ENCODE assay signal across 1 cellular context in the genomic region with DNA sequence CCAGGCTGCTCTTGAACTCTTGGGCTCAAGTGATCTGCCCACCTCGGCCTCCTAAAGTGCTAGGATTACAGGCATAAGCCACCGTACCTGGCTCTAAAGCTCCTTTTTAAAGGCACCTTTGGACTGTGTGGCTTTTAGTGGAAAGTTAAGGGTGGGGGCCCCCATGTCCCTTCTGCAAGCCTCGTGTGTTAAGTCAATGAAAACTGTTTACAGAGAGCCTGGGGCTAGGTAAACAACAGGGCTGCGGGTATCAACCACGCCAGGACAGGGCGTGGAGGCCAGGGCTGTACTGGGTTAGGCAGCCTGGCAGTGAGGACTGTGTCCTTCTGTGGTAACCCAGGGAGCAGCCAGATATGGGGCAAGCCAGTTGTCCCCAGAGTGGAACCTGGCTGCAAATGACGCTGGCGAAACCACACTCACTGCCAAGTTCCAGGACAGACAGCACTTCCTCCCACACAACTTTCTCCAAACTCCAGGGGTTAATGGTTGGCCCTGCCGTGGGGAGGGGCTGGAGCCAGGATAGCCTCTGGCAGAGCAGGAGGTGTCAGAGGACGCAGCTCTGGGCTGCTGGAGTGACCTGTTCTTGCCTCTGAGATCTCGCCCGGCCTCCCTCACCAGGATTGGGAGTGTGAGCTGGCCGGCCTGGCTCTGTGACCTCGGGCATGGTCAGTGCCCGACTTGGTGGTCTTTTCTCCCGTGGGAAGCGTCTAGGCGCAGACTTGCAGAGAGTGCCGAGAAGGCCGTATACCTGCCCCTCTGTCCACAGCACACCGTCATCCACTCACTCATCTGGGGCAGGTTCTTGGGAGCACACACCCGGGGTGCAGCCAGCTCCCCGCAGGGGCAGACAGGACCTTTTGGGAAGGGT.
A peak's percentile ranks its signal among the peaks of the same experiment; 100 is the strongest.
TF ChIP-seq lines count a peak whose summit lies in the region.

No MANE protein-coding gene starts in this region.

TF ChIP-seq in HepG2, 621 proteins besides CTCF, POLR2A, EP300 and RAD21 (continued from another document and continues in another):
- TF ChIP-seq, protein P1, sequence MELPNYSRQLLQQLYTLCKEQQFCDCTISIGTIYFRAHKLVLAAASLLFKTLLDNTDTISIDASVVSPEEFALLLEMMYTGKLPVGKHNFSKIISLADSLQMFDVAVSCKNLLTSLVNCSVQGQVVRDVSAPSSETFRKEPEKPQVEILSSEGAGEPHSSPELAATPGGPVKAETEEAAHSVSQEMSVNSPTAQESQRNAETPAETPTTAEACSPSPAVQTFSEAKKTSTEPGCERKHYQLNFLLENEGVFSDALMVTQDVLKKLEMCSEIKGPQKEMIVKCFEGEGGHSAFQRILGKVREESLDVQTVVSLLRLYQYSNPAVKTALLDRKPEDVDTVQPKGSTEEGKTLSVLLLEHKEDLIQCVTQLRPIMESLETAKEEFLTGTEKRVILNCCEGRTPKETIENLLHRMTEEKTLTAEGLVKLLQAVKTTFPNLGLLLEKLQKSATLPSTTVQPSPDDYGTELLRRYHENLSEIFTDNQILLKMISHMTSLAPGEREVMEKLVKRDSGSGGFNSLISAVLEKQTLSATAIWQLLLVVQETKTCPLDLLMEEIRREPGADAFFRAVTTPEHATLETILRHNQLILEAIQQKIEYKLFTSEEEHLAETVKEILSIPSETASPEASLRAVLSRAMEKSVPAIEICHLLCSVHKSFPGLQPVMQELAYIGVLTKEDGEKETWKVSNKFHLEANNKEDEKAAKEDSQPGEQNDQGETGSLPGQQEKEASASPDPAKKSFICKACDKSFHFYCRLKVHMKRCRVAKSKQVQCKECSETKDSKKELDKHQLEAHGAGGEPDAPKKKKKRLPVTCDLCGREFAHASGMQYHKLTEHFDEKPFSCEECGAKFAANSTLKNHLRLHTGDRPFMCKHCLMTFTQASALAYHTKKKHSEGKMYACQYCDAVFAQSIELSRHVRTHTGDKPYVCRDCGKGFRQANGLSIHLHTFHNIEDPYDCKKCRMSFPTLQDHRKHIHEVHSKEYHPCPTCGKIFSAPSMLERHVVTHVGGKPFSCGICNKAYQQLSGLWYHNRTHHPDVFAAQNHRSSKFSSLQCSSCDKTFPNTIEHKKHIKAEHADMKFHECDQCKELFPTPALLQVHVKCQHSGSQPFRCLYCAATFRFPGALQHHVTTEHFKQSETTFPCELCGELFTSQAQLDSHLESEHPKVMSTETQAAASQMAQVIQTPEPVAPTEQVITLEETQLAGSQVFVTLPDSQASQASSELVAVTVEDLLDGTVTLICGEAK (IDR thresholded peaks at IDR 0.05): no peak
- TF ChIP-seq, protein P1 (CRISPR knock-in tag; IDR thresholded peaks at IDR 0.05): peak; percentile 82; the same call in 1 of the 2 replicates
- TF ChIP-seq, protein P2, sequence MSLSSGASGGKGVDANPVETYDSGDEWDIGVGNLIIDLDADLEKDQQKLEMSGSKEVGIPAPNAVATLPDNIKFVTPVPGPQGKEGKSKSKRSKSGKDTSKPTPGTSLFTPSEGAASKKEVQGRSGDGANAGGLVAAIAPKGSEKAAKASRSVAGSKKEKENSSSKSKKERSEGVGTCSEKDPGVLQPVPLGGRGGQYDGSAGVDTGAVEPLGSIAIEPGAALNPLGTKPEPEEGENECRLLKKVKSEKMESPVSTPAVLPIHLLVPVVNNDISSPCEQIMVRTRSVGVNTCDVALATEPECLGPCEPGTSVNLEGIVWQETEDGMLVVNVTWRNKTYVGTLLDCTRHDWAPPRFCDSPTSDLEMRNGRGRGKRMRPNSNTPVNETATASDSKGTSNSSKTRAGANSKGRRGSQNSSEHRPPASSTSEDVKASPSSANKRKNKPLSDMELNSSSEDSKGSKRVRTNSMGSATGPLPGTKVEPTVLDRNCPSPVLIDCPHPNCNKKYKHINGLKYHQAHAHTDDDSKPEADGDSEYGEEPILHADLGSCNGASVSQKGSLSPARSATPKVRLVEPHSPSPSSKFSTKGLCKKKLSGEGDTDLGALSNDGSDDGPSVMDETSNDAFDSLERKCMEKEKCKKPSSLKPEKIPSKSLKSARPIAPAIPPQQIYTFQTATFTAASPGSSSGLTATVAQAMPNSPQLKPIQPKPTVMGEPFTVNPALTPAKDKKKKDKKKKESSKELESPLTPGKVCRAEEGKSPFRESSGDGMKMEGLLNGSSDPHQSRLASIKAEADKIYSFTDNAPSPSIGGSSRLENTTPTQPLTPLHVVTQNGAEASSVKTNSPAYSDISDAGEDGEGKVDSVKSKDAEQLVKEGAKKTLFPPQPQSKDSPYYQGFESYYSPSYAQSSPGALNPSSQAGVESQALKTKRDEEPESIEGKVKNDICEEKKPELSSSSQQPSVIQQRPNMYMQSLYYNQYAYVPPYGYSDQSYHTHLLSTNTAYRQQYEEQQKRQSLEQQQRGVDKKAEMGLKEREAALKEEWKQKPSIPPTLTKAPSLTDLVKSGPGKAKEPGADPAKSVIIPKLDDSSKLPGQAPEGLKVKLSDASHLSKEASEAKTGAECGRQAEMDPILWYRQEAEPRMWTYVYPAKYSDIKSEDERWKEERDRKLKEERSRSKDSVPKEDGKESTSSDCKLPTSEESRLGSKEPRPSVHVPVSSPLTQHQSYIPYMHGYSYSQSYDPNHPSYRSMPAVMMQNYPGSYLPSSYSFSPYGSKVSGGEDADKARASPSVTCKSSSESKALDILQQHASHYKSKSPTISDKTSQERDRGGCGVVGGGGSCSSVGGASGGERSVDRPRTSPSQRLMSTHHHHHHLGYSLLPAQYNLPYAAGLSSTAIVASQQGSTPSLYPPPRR (CRISPR knock-in tag; IDR thresholded peaks at IDR 0.05; ENCODE audit: borderline replicate concordance): peak; percentile 97
- peak; percentile 92 for TF ChIP-seq RXRA (CRISPR knock-in tag; IDR thresholded peaks at IDR 0.05)
- TF ChIP-seq, protein P3, sequence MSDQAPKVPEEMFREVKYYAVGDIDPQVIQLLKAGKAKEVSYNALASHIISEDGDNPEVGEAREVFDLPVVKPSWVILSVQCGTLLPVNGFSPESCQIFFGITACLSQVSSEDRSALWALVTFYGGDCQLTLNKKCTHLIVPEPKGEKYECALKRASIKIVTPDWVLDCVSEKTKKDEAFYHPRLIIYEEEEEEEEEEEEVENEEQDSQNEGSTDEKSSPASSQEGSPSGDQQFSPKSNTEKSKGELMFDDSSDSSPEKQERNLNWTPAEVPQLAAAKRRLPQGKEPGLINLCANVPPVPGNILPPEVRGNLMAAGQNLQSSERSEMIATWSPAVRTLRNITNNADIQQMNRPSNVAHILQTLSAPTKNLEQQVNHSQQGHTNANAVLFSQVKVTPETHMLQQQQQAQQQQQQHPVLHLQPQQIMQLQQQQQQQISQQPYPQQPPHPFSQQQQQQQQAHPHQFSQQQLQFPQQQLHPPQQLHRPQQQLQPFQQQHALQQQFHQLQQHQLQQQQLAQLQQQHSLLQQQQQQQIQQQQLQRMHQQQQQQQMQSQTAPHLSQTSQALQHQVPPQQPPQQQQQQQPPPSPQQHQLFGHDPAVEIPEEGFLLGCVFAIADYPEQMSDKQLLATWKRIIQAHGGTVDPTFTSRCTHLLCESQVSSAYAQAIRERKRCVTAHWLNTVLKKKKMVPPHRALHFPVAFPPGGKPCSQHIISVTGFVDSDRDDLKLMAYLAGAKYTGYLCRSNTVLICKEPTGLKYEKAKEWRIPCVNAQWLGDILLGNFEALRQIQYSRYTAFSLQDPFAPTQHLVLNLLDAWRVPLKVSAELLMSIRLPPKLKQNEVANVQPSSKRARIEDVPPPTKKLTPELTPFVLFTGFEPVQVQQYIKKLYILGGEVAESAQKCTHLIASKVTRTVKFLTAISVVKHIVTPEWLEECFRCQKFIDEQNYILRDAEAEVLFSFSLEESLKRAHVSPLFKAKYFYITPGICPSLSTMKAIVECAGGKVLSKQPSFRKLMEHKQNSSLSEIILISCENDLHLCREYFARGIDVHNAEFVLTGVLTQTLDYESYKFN (CRISPR knock-in tag; conservative IDR thresholded peaks at IDR 0.05): peak; percentile 100
- TF ChIP-seq PCBP1 (IDR thresholded peaks at IDR 0.05; ENCODE audit: borderline replicate concordance, low read depth, low read length): no peak
- peak; percentile 59 for TF ChIP-seq RBFOX2 (IDR thresholded peaks at IDR 0.05; ENCODE audit: low read depth, low read length)
- TF ChIP-seq DR1 (CRISPR knock-in tag; IDR thresholded peaks at IDR 0.05): peak; percentile 50; the same call in 1 of the 2 replicates
- peak; percentile 97; the same call in 1 of the 2 replicates for TF ChIP-seq MYPOP (CRISPR knock-in tag; IDR thresholded peaks at IDR 0.05)
- peak; percentile 32; the same call in 1 of the 2 replicates for TF ChIP-seq ZBTB21 (CRISPR knock-in tag; IDR thresholded peaks at IDR 0.05)
- TF ChIP-seq FLYWCH1 (CRISPR knock-in tag; IDR thresholded peaks at IDR 0.05): no peak
- TF ChIP-seq ZNF253 (CRISPR knock-in tag; IDR thresholded peaks at IDR 0.05; ENCODE audit: borderline replicate concordance): no peak
- TF ChIP-seq SP2 (CRISPR knock-in tag; IDR thresholded peaks at IDR 0.05): peak; percentile 51
- TF ChIP-seq, protein P4, sequence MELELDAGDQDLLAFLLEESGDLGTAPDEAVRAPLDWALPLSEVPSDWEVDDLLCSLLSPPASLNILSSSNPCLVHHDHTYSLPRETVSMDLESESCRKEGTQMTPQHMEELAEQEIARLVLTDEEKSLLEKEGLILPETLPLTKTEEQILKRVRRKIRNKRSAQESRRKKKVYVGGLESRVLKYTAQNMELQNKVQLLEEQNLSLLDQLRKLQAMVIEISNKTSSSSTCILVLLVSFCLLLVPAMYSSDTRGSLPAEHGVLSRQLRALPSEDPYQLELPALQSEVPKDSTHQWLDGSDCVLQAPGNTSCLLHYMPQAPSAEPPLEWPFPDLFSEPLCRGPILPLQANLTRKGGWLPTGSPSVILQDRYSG (CRISPR knock-in tag; IDR thresholded peaks at IDR 0.05): no peak
- TF ChIP-seq ZNF556 (CRISPR knock-in tag; IDR thresholded peaks at IDR 0.05; ENCODE audit: borderline replicate concordance): peak; percentile 84
- TF ChIP-seq SMC3 (IDR thresholded peaks at IDR 0.05; ENCODE audit: low read length): no peak; the same call in 1 of the 2 replicates
- peak; percentile 65; the same call in 1 of the 2 replicates for TF ChIP-seq THAP9 (CRISPR knock-in tag; IDR thresholded peaks at IDR 0.05; ENCODE audit: borderline replicate concordance)
- no peak for TF ChIP-seq ELF4 (CRISPR knock-in tag; IDR thresholded peaks at IDR 0.05; ENCODE audit: borderline replicate concordance)
- TF ChIP-seq ZNF12 (CRISPR knock-in tag; IDR thresholded peaks at IDR 0.05): peak; percentile 92
- TF ChIP-seq TMF1 (CRISPR knock-in tag; IDR thresholded peaks at IDR 0.05; ENCODE audit: low read depth): peak; percentile 93
- TF ChIP-seq ZNF704 (CRISPR knock-in tag; IDR thresholded peaks at IDR 0.05; ENCODE audit: borderline replicate concordance): peak; percentile 49; the same call in 1 of the 2 replicates
- TF ChIP-seq ZSCAN25 (CRISPR knock-in tag; IDR thresholded peaks at IDR 0.05): peak; percentile 70; the same call in 1 of the 2 replicates
- TF ChIP-seq ARID2 (CRISPR knock-in tag; IDR thresholded peaks at IDR 0.05; ENCODE audit: borderline replicate concordance): no peak
- TF ChIP-seq PAF1 (CRISPR knock-in tag; IDR thresholded peaks at IDR 0.05): peak; percentile 69; the same call in 1 of the 2 replicates
- TF ChIP-seq GATAD2A (CRISPR knock-in tag; IDR thresholded peaks at IDR 0.05): peak; percentile 100
